ENCODE assay signal across 8 cellular contexts in genomic region chr3:174441588-174442316, GRCh38.
DNase-seq lines count a peak whose midpoint lies in the region; TF ChIP-seq lines count a peak whose summit lies in the region.

No MANE protein-coding gene starts in this region.

- peak overlapping the region; percentile 94 to 95 for H3K27ac ChIP-seq in mucosa of rectum (ENCODE audit: low read depth in 2 of 2, low read length in 2 of 2)

- H3K4me1 Mint-ChIP-seq in activated naive CD4-positive, alpha-beta T cell treated with anti-CD3 and anti-CD28 coated beads, Interleukin-2, amount 50 U/mL, for 24 hours, result peaks cover 14% of the 10 kb centered on the region
- peaks cover 24% of the 10 kb centered on the region for H3K4me1 Mint-ChIP-seq in chondrocyte (ENCODE audit: low read depth)
- H3K4me1 Mint-ChIP-seq in HFFc6 (ENCODE audit: low read depth), result peaks cover 31% of the 10 kb centered on the region

- TF ChIP-seq CTCF in chondrocyte (IDR thresholded peaks at IDR 0.05), result no peak
- TF ChIP-seq CTCF in HFFc6 (IDR thresholded peaks at IDR 0.05), result no peak

- peak overlapping the region; percentile 78 to 91 for H3K4me3 ChIP-seq in mucosa of rectum (ENCODE audit: low read length in 2 of 2)

- H3K4me3 Mint-ChIP-seq in activated naive CD4-positive, alpha-beta T cell treated with anti-CD3 and anti-CD28 coated beads, Interleukin-2, amount 50 U/mL, for 24 hours, result peak overlapping the region; percentile 75
- H3K4me3 Mint-ChIP-seq in chondrocyte (ENCODE audit: unreplicated experiment), result peak overlapping the region; percentile 84
- H3K4me3 Mint-ChIP-seq in HFFc6, result no peak overlapping the region

- no peaks in the 10 kb centered on the region for H3K9me3 Mint-ChIP-seq in activated naive CD4-positive, alpha-beta T cell treated with anti-CD3 and anti-CD28 coated beads, Interleukin-2, amount 50 U/mL, for 24 hours
- H3K9me3 Mint-ChIP-seq in chondrocyte (ENCODE audit: low read depth), result no peaks in the 10 kb centered on the region
- no peaks in the 10 kb centered on the region for H3K9me3 Mint-ChIP-seq in HFFc6

- no peak for DNase-seq in activated naive CD4-positive, alpha-beta T cell treated with anti-CD3 and anti-CD28 coated beads, Interleukin-2, amount 50 U/mL, for 16 hours
- DNase-seq in NCI-H460 (ENCODE audit: extremely low read depth, low read depth) (peak; percentile 7), chondrocyte (ENCODE audit: low spot score) (no peak), ureter (ENCODE audit: low spot score) (no peak), HFFc6 (no peak)
- no peak for DNase-seq in stimulated activated CD4-positive, alpha-beta T cell treated with anti-CD3 and anti-CD28 coated beads, Interleukin-15, amount 100 ng/mL, for 24 hours

- H3K27ac Mint-ChIP-seq in activated naive CD4-positive, alpha-beta T cell treated with anti-CD3 and anti-CD28 coated beads, Interleukin-2, amount 50 U/mL, for 24 hours, result no peak overlapping the region
- peak overlapping the region; percentile 89 for H3K27ac Mint-ChIP-seq in chondrocyte (ENCODE audit: unreplicated experiment)
- no peak overlapping the region for H3K27ac Mint-ChIP-seq in HFFc6

- H3K27me3 ChIP-seq in mucosa of rectum (ENCODE audit: control insufficient read depth in 2 of 2, insufficient read depth in 2 of 2, low read length in 2 of 2), result no peaks in the 10 kb centered on the region

- no peaks in the 10 kb centered on the region for H3K36me3 ChIP-seq in mucosa of rectum (ENCODE audit: control insufficient read depth in 2 of 2, insufficient read depth in 2 of 2, low read length in 2 of 2)

- no peaks in the 10 kb centered on the region for H3K9me3 ChIP-seq in mucosa of rectum (ENCODE audit: control insufficient read depth in 2 of 2, low read length in 2 of 2)

- H3K27me3 Mint-ChIP-seq in activated naive CD4-positive, alpha-beta T cell treated with anti-CD3 and anti-CD28 coated beads, Interleukin-2, amount 50 U/mL, for 24 hours, result peaks cover 13% of the 10 kb centered on the region
- H3K27me3 Mint-ChIP-seq in chondrocyte (ENCODE audit: low read depth) (no peaks in the 10 kb centered on the region), HFFc6 (ENCODE audit: insufficient read depth) (peaks cover 2% of the 10 kb centered on the region; the same call in 1 of the 2 replicates)

- peak overlapping the region; percentile 83 for H3K9ac ChIP-seq in mucosa of rectum (ENCODE audit: low read depth in 1 of 2, low read length in 2 of 2)

- peaks cover 1% of the 10 kb centered on the region for H3K36me3 Mint-ChIP-seq in activated naive CD4-positive, alpha-beta T cell treated with anti-CD3 and anti-CD28 coated beads, Interleukin-2, amount 50 U/mL, for 24 hours
- H3K36me3 Mint-ChIP-seq in chondrocyte (ENCODE audit: low read depth) (no peaks in the 10 kb centered on the region), HFFc6 (ENCODE audit: low read depth) (peaks cover 5% of the 10 kb centered on the region; the same call in 1 of the 2 replicates)

- H3K4me1 ChIP-seq in mucosa of rectum (ENCODE audit: control insufficient read depth in 2 of 2, insufficient read depth in 2 of 2, low read length in 2 of 2), result peaks cover 4 to 6% of the 10 kb centered on the region in 2 donors
